ENCODE assay signal across 17 cellular contexts in the genomic region with DNA sequence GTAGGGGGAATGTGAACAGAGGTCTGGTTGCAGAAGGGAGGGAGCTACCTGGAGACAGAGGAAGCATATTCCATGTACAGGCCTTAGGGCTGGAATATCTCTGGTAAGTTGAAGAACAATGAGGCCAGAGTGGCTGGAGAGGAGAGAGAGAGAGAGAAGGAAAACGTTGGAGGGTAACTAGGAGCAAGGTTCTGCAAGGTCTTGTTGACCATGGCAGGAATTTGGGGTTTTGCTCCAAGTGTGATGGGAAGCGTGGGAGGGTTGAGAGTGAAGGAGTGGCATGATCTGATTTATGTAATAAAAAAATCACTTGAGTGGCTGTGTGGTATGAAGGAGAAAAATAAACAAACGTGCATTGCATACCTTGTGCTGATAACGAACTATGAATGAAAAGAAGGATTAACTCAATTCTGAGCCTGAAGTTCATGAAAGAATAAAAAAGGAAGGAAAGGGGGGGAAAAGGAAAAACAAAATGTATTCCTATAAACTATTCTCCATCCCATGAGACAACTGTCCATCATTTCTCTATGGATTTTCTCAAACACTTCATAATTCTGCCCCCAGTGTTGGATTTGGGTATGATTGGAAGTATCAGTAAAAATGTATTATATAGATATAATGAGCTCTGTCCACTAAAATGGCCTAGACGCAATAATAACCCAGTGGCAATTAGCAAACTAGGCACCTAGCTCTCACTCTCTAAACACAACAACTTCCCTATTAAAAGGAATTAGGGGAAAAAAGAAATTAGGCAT. TPM values are rescaled to one million over a fixed set of nuclear protein-coding genes. Genes with fewer than 3 reads are reported as not detected.
DNase-seq lines count a peak whose midpoint lies in the region; ATAC-seq and TF ChIP-seq lines count a peak whose summit lies in the region.
"Had no signal": no experiment of that assay in that cellular context is flagged by ENCODE, and none has a peak within 500 bp of the region (broad histone marks: within the 10 kb centered on the region; RNA-seq: fewer than 3 reads in every experiment).

No MANE protein-coding gene starts in this region.

- DNase-seq in Calu3 (no peak), IMR-90 (no peak), brain microvascular endothelial cell (no peak), lung (ENCODE audit: low spot score) (peak; percentile 51), hepatic stellate cell (ENCODE audit: low spot score) (no peak)
- DNase-seq in activated CD4-positive, alpha-beta T cell treated with anti-CD3 and anti-CD28 coated beads, Interleukin-2, amount 10 ng/mL, durations not matched to agents 24 days and 14 days: no peak
- DNase-seq in naive thymus-derived CD4-positive, alpha-beta T cell: no peak
- DNase-seq: activated CD4-positive, alpha-beta memory T cell treated with anti-CD3 and anti-CD28 coated beads for 36 hours; amygdala; foreskin melanocyte; MM.1S; NCI-H2171 treated with DMSO at 0.1 percent for 48 hours; NK-92 treated with Interleukin-12 subunit alpha and Interleukin-12 subunit beta, amount 100 ng/mL, for 24 hours had no signal

- no peak overlapping the region for H2AK9ac ChIP-seq in IMR-90 (replicated peaks; ENCODE audit: low read depth, low read length, poor library complexity)

- H3K4me2 ChIP-seq in IMR-90 (ENCODE audit: low read depth, low read length): no peak overlapping the region
- H3K4me2 ChIP-seq: BLaER1 had no signal

- in situ Hi-C loops in IMR-90 (cut with MboI; ENCODE audit: low sequenced_read_pairs) (loop anchor here (10.0 to 25.0 kb wide), 2 partner anchors 572 to 705 kb away; no protein-coding TSS in a partner anchor), brain microvascular endothelial cell (cut with HindIII; ENCODE audit: low pct_ligation_motif_present, low sequenced_read_pairs) (no loop called here)

- no peaks in the 10 kb centered on the region for H3K9me3 Mint-ChIP-seq in Calu3 (ENCODE audit: low read depth, unreplicated experiment)
- H3K9me3 Mint-ChIP-seq in activated CD4-positive, alpha-beta T cell treated with anti-CD3 and anti-CD28 coated beads, Interleukin-2, amount 10 ng/mL, durations not matched to agents 24 days and 14 days: no peaks in the 10 kb centered on the region
- H3K9me3 Mint-ChIP-seq in naive thymus-derived CD4-positive, alpha-beta T cell: no peaks in the 10 kb centered on the region
- H3K9me3 Mint-ChIP-seq: activated CD4-positive, alpha-beta memory T cell treated with anti-CD3 and anti-CD28 coated beads for 36 hours; activated T-helper 17 cell treated with anti-CD3 and anti-CD28 coated beads, Interleukin-2, amount 50 U/mL, for 72 hours had no signal

- no peak for TF ChIP-seq RAD21 in IMR-90 (IDR thresholded peaks at IDR 0.05; ENCODE audit: low read length)

- H3K9me1 ChIP-seq in IMR-90 (ENCODE audit: insufficient read depth, low read length): no peaks in the 10 kb centered on the region; the same call in 1 of the 2 replicates

- no peak overlapping the region for H3K27ac ChIP-seq in IMR-90 (ENCODE audit: insufficient read depth, low read length)
- H3K27ac ChIP-seq in brain microvascular endothelial cell: no peak overlapping the region
- no peak overlapping the region for H3K27ac ChIP-seq in lung (ENCODE audit: low read depth in 1 of 2, low read length in 1 of 2)
- H3K27ac ChIP-seq in naive thymus-derived CD4-positive, alpha-beta T cell (ENCODE audit: low read depth, low read length): no peak overlapping the region
- H3K27ac ChIP-seq: BLaER1, parathyroid adenoma had no signal

- no peak overlapping the region for H2BK15ac ChIP-seq in IMR-90 (ENCODE audit: low read depth, low read length)

- H3K36me3 ChIP-seq in IMR-90 (ENCODE audit: control insufficient read depth, insufficient read depth, low read length): no peaks in the 10 kb centered on the region
- no peaks in the 10 kb centered on the region for H3K36me3 ChIP-seq in brain microvascular endothelial cell (replicated peaks)
- H3K36me3 ChIP-seq in lung (ENCODE audit: control insufficient read depth in 2 of 2, insufficient read depth in 2 of 2, low read length in 2 of 2): no peaks in the 10 kb centered on the region
- H3K36me3 ChIP-seq in naive thymus-derived CD4-positive, alpha-beta T cell (ENCODE audit: control insufficient read depth in 2 of 3, insufficient read depth in 3 of 3, low read length in 3 of 3): no peaks in the 10 kb centered on the region
- H3K36me3 ChIP-seq: BLaER1 had no signal

- H3K4ac ChIP-seq in IMR-90 (ENCODE audit: low read depth, low read length): no peak overlapping the region

- no peak overlapping the region for H2AK5ac ChIP-seq in IMR-90 (ENCODE audit: low read depth, low read length)

- H3K56ac ChIP-seq in IMR-90 (ENCODE audit: extremely low read depth, insufficient read depth, low read length): no peak overlapping the region

- intact Hi-C loops in Calu3 (cut with micrococcal nuclease; ENCODE audit: unreplicated experiment) (loop anchor here (1.0 to 5.0 kb wide), 4 partner anchors 111 to 707 kb away; no protein-coding TSS in a partner anchor), IMR-90 (cut with micrococcal nuclease) (loop anchor here (10.0 kb wide), 1 partner anchor 115 kb away; no protein-coding TSS in a partner anchor)
- intact Hi-C loops in activated CD4-positive, alpha-beta T cell treated with anti-CD3 and anti-CD28 coated beads, Interleukin-2, amount 10 ng/mL, durations not matched to agents 24 days and 14 days (cut with micrococcal nuclease): loop anchor here (5.0 kb wide), 1 partner anchor 112 kb away; no protein-coding TSS in a partner anchor
- intact Hi-C loops in naive thymus-derived CD4-positive, alpha-beta T cell (cut with micrococcal nuclease): no loop called here

- H4K5ac ChIP-seq in IMR-90 (ENCODE audit: low read depth, low read length): no peak overlapping the region

- no peaks in the 10 kb centered on the region for H3K79me1 ChIP-seq in IMR-90 (ENCODE audit: low read depth in 1 of 2, low read length in 2 of 2)

- peak overlapping the region; percentile 40 for H2AFZ ChIP-seq in IMR-90 (replicated peaks; ENCODE audit: low read length, poor library complexity)
- H2AFZ ChIP-seq: parathyroid adenoma had no signal

- H3K9ac ChIP-seq in IMR-90 (ENCODE audit: low read depth, low read length): no peak overlapping the region
- H3K9ac ChIP-seq: BLaER1, parathyroid adenoma had no signal

- H3K4me1 Mint-ChIP-seq in Calu3 (ENCODE audit: low read depth, unreplicated experiment): peaks cover 45% of the 10 kb centered on the region
- peaks cover 6% of the 10 kb centered on the region for H3K4me1 Mint-ChIP-seq in activated CD4-positive, alpha-beta T cell treated with anti-CD3 and anti-CD28 coated beads, Interleukin-2, amount 10 ng/mL, durations not matched to agents 24 days and 14 days
- peaks cover 0 to 5% (median 0%) of the 10 kb centered on the region in 7 donors for H3K4me1 Mint-ChIP-seq in naive thymus-derived CD4-positive, alpha-beta T cell

- ATAC-seq in IMR-90 (ENCODE audit: low read depth) (no peak), lung (ENCODE audit: insufficient read depth, low FRiP score) (peak; percentile 64), GM18861 (IDR thresholded peaks at IDR 0.05; ENCODE audit: unreplicated experiment) (no peak)
- no peak for ATAC-seq in naive thymus-derived CD4-positive, alpha-beta T cell
- ATAC-seq: activated T-helper 17 cell treated with anti-CD3 and anti-CD28 coated beads, Interleukin-2, amount 50 U/mL, for 72 hours had no signal

- H3K23ac ChIP-seq in IMR-90 (ENCODE audit: low read depth, low read length): no peak overlapping the region

- POLR2A ChIA-PET in IMR-90 (lab: Charles Lee; ENCODE audit: unreplicated experiment): no interaction called here
- POLR2A ChIA-PET in naive thymus-derived CD4-positive, alpha-beta T cell (lab: Charles Lee): no interaction called here

- no peak overlapping the region for H3K4me3 Mint-ChIP-seq in Calu3 (ENCODE audit: low read depth, unreplicated experiment)
- H3K4me3 Mint-ChIP-seq in activated CD4-positive, alpha-beta T cell treated with anti-CD3 and anti-CD28 coated beads, Interleukin-2, amount 10 ng/mL, durations not matched to agents 24 days and 14 days: no peak overlapping the region
- no peak overlapping the region for H3K4me3 Mint-ChIP-seq in naive thymus-derived CD4-positive, alpha-beta T cell
- H3K4me3 Mint-ChIP-seq: activated CD4-positive, alpha-beta memory T cell treated with anti-CD3 and anti-CD28 coated beads for 36 hours; activated T-helper 17 cell treated with anti-CD3 and anti-CD28 coated beads, Interleukin-2, amount 50 U/mL, for 72 hours had no signal

- H3K4me3 ChIP-seq in IMR-90 (ENCODE audit: insufficient read depth, low read depth, low read length): no peak overlapping the region
- H3K4me3 ChIP-seq in brain microvascular endothelial cell (ENCODE audit: low read depth, low read length): no peak overlapping the region
- no peak overlapping the region for H3K4me3 ChIP-seq in lung
- no peak overlapping the region for H3K4me3 ChIP-seq in naive thymus-derived CD4-positive, alpha-beta T cell (ENCODE audit: low read length)
- H3K4me3 ChIP-seq: BLaER1 had no signal

- H3K4me1 ChIP-seq in IMR-90 (ENCODE audit: control insufficient read depth, insufficient read depth, low read length): peaks cover 2% of the 10 kb centered on the region; the same call in 1 of the 2 replicates
- H3K4me1 ChIP-seq in lung (ENCODE audit: control insufficient read depth in 2 of 2, insufficient read depth in 2 of 2, low read length in 2 of 2): no peaks in the 10 kb centered on the region
- no peaks in the 10 kb centered on the region for H3K4me1 ChIP-seq in naive thymus-derived CD4-positive, alpha-beta T cell (ENCODE audit: control insufficient read depth in 2 of 2, insufficient read depth in 2 of 2, low read length in 2 of 2)

- H2BK120ac ChIP-seq in IMR-90 (ENCODE audit: low read depth, low read length): no peak overlapping the region

- no peak overlapping the region for H4K8ac ChIP-seq in IMR-90 (ENCODE audit: low read depth in 2 of 2, low read length in 2 of 2)

- H3K9me3 ChIP-seq in IMR-90 (ENCODE audit: control insufficient read depth, insufficient read depth, low read length) (no peaks in the 10 kb centered on the region), lung (ENCODE audit: control insufficient read depth in 2 of 2, insufficient read depth in 1 of 2, low read length in 1 of 2) (no peaks in the 10 kb centered on the region)
- no peaks in the 10 kb centered on the region for H3K9me3 ChIP-seq in naive thymus-derived CD4-positive, alpha-beta T cell (ENCODE audit: control insufficient read depth in 2 of 3, low read length in 3 of 3)
- H3K9me3 ChIP-seq: BLaER1 had no signal

- no peak for TF ChIP-seq POLR2A in IMR-90 (IDR thresholded peaks at IDR 0.05; ENCODE audit: low read depth, low read length)

- dilution Hi-C loops in IMR-90 (cut with HindIII; ENCODE audit: low sequenced_read_pairs, unreplicated experiment): no loop called here

- no peaks in the 10 kb centered on the region for H3K27me3 ChIP-seq in IMR-90 (ENCODE audit: control insufficient read depth, insufficient read depth, low read length)
- no peaks in the 10 kb centered on the region for H3K27me3 ChIP-seq in brain microvascular endothelial cell (replicated peaks)
- no peaks in the 10 kb centered on the region for H3K27me3 ChIP-seq in lung (ENCODE audit: control insufficient read depth, insufficient read depth)
- H3K27me3 ChIP-seq in naive thymus-derived CD4-positive, alpha-beta T cell (ENCODE audit: control insufficient read depth in 2 of 2, insufficient read depth in 2 of 2, low read length in 2 of 2): no peaks in the 10 kb centered on the region
- H3K27me3 ChIP-seq: BLaER1 had no signal

- H3K18ac ChIP-seq in IMR-90 (ENCODE audit: low read depth, low read length): no peak overlapping the region

- no peak overlapping the region for H2BK20ac ChIP-seq in IMR-90 (ENCODE audit: low read depth, low read length)

- no peaks in the 10 kb centered on the region for H3K27me3 Mint-ChIP-seq in Calu3 (ENCODE audit: unreplicated experiment)
- H3K27me3 Mint-ChIP-seq in activated CD4-positive, alpha-beta T cell treated with anti-CD3 and anti-CD28 coated beads, Interleukin-2, amount 10 ng/mL, durations not matched to agents 24 days and 14 days: peaks cover 10% of the 10 kb centered on the region
- H3K27me3 Mint-ChIP-seq in naive thymus-derived CD4-positive, alpha-beta T cell: peaks cover 0 to 7% (median 0%) of the 10 kb centered on the region in 5 donors
- H3K27me3 Mint-ChIP-seq: activated T-helper 17 cell treated with anti-CD3 and anti-CD28 coated beads, Interleukin-2, amount 50 U/mL, for 72 hours had no signal

- H4K91ac ChIP-seq in IMR-90 (ENCODE audit: insufficient read depth, low read depth, low read length): no peak overlapping the region

- peaks cover 15% of the 10 kb centered on the region for H3K36me3 Mint-ChIP-seq in Calu3 (ENCODE audit: insufficient read depth, unreplicated experiment)
- H3K36me3 Mint-ChIP-seq in activated CD4-positive, alpha-beta T cell treated with anti-CD3 and anti-CD28 coated beads, Interleukin-2, amount 10 ng/mL, durations not matched to agents 24 days and 14 days (ENCODE audit: low read depth): no peaks in the 10 kb centered on the region
- no peaks in the 10 kb centered on the region for H3K36me3 Mint-ChIP-seq in naive thymus-derived CD4-positive, alpha-beta T cell
- H3K36me3 Mint-ChIP-seq: activated CD4-positive, alpha-beta memory T cell treated with anti-CD3 and anti-CD28 coated beads for 36 hours had no signal

- CTCF ChIA-PET in Calu3 (lab: Charles Lee): interaction anchor here (0.6 to 1.4 kb wide), 6 partner anchors 15 to 209 kb away, joined by 4 to 7 read pairs (median 4); a partner anchor contains a TSS
- CTCF ChIA-PET in IMR-90 (lab: Yijun Ruan, JAX): interaction anchor here (0.6 to 1.0 kb wide), 3 partner anchors 16 to 543 kb away, joined by 3 to 4 read pairs (median 4); no protein-coding TSS in a partner anchor
- CTCF ChIA-PET in naive thymus-derived CD4-positive, alpha-beta T cell (lab: Charles Lee): no interaction called here

- WGBS in IMR-90 (ENCODE audit: extremely low coverage in 2 of 2, insufficient read length in 1 of 2), 2 experiments: 71% methylated on average over 1 of the region's 5 CpGs; no CpG with 5 or more reads in 1 of the 2 experiments
- 62 to 79% methylated on average over 5 of the region's 5 CpGs for WGBS in lung, 2 donors

- H2BK5ac ChIP-seq in IMR-90 (ENCODE audit: low read depth, low read length, poor library complexity, severe bottlenecking): no peak overlapping the region

- TF ChIP-seq CTCF in Calu3 (IDR thresholded peaks at IDR 0.05; ENCODE audit: unreplicated experiment): peak; percentile 26
- 0 out of 2 replicates have a peak, but pooled peaks have one; percentile 18 for TF ChIP-seq CTCF in IMR-90 (conservative IDR thresholded peaks at IDR 0.05; ENCODE audit: low read depth, low read length)
- peak; percentile 15 for TF ChIP-seq CTCF in brain microvascular endothelial cell (IDR thresholded peaks at IDR 0.05; ENCODE audit: low read depth, low read length, missing control alignments)
- TF ChIP-seq CTCF in lung (IDR thresholded peaks at IDR 0.05; ENCODE audit: control extremely low read depth, extremely low read depth): no peak

- H3K14ac ChIP-seq in IMR-90 (replicated peaks; ENCODE audit: low read depth, low read length): no peak overlapping the region

- H4K20me1 ChIP-seq in IMR-90 (ENCODE audit: insufficient read depth, low read length): no peaks in the 10 kb centered on the region
- H4K20me1 ChIP-seq: BLaER1 had no signal

- no TSS peak for BruUV-seq in Calu3 (replicated peaks; lab: Mats Ljungman, UMichigan)
- BruUV-seq in IMR-90 (replicated peaks; lab: Mats Ljungman, UMichigan): no TSS peak

- peak overlapping the region; percentile 55 for H3K27ac Mint-ChIP-seq in Calu3 (ENCODE audit: unreplicated experiment)
- H3K27ac Mint-ChIP-seq in activated CD4-positive, alpha-beta T cell treated with anti-CD3 and anti-CD28 coated beads, Interleukin-2, amount 10 ng/mL, durations not matched to agents 24 days and 14 days: no peak overlapping the region
- H3K27ac Mint-ChIP-seq in naive thymus-derived CD4-positive, alpha-beta T cell: no peak overlapping the region
- H3K27ac Mint-ChIP-seq: activated CD4-positive, alpha-beta memory T cell treated with anti-CD3 and anti-CD28 coated beads for 36 hours; activated T-helper 17 cell treated with anti-CD3 and anti-CD28 coated beads, Interleukin-2, amount 50 U/mL, for 72 hours had no signal

RNA-seq across cellular contexts. Expression of a gene that starts 59.7 kb away (rescaled TPM):
- total RNA-seq in Calu3 (2022) (56.1 and 75.4 TPM in 2 replicates), IMR-90 (2012; rRNA removed) (14.0 and 26.9 TPM in 2 replicates), lung (1 to 10 TPM; 2.4 to 5.1 TPM)
- polyA plus RNA-seq in IMR-90 (2012; rRNA removed) (25.9 and 30.1 TPM in 2 replicates), lung (1 to 10 TPM; 4.4 to 9.4 TPM)
- polyA plus RNA-seq in IMR-90 (2012; cell fraction: cytosol; rRNA removed): 4.3 and 12.5 TPM in 2 replicates
- polyA plus RNA-seq in IMR-90 (2012; cell fraction: nucleus; rRNA removed; ENCODE audit: low replicate concordance): 7.2 and 17.3 TPM in 2 replicates
- total RNA-seq in activated CD4-positive, alpha-beta T cell treated with anti-CD3 and anti-CD28 coated beads, Interleukin-2, amount 10 ng/mL, durations not matched to agents 24 days and 14 days: 52.5 and 54.6 TPM in 2 replicates
- 10 to 100 TPM in 3 of 5 experiments, 1 to 10 TPM in 2; 5.8 to 95.1 (median 22.8) TPM for total RNA-seq in naive thymus-derived CD4-positive, alpha-beta T cell
- polyA plus RNA-seq in naive thymus-derived CD4-positive, alpha-beta T cell: 1 to 10 TPM; 1.5 to 3.6 TPM

Comparison
In these comparisons a context has a peak if more than half of its experiments do, and no peak if none do; other contexts are left out.
1. intact Hi-C loops: an anchor here in Calu3 (1.0 to 5.0 kb wide), IMR-90 (10.0 kb wide) and activated CD4-positive, alpha-beta T cell treated with anti-CD3 and anti-CD28 coated beads, Interleukin-2, amount 10 ng/mL, durations not matched to agents 24 days and 14 days (5.0 kb wide); none called in naive thymus-derived CD4-positive, alpha-beta T cell.